In genomic region chr14:35403085-35403396, GRCh38 we compare ENCODE assay signal across 8 cellular contexts. TPM values are rescaled to one million over a fixed set of nuclear protein-coding genes. Genes with fewer than 3 reads are reported as not detected.
A peak's percentile ranks its signal among the peaks of the same experiment; 100 is the strongest.
DNase-seq lines count a peak whose midpoint lies in the region; ATAC-seq and TF ChIP-seq lines count a peak whose summit lies in the region.

No MANE protein-coding gene starts in this region.

- peaks cover 67% of the 10 kb centered on the region for H3K4me1 ChIP-seq in DOHH2 (ENCODE audit: control insufficient read depth, low read length)
- H3K4me1 ChIP-seq in colonic mucosa, result peaks cover 11% of the 10 kb centered on the region
- peaks cover 28% of the 10 kb centered on the region for H3K4me1 ChIP-seq in testis

- no peak for ATAC-seq in GM18861 (IDR thresholded peaks at IDR 0.05; ENCODE audit: unreplicated experiment)

- H3K79me2 ChIP-seq in DOHH2 (ENCODE audit: control insufficient read depth, low read length), result peaks cover 31% of the 10 kb centered on the region

- H3K36me3 ChIP-seq in DOHH2 (ENCODE audit: control insufficient read depth, low read length), result peaks cover 48% of the 10 kb centered on the region
- peaks cover 23% of the 10 kb centered on the region for H3K36me3 ChIP-seq in colonic mucosa
- H3K36me3 ChIP-seq in testis (ENCODE audit: low read depth, missing control alignments), result no peaks in the 10 kb centered on the region

- DNase-seq in T-helper 9 cell (peak; percentile 33), colonic mucosa (no peak), midbrain (lab: John Stamatoyannopoulos, UW) (peak; percentile 18), testis (no peak), OCI-M1 (lab: John Stamatoyannopoulos, UW) (no peak), putamen (ENCODE audit: low spot score) (no peak)

- H3K27ac ChIP-seq in DOHH2 (ENCODE audit: low read depth, low read length) (peak overlapping the region; percentile 76), colonic mucosa (peak overlapping the region; percentile 99), testis (peak overlapping the region; percentile 96 to 99)

- WGBS in testis, 2 donors, result 16 to 18% methylated on average over 7 of the region's 7 CpGs

- intact Hi-C loops in colonic mucosa (cut with DNase I), result loop anchor here (5.0 to 10.0 kb wide), 2 partner anchors 61 to 358 kb away; partner anchors contain the start of gene FAM177A1
- intact Hi-C loops in testis (cut with DNase I; ENCODE audit: low total_unique reads), result loop anchor here (10.0 kb wide), 1 partner anchor 188 kb away; no protein-coding TSS in a partner anchor

- H3F3A ChIP-seq in DOHH2 (ENCODE audit: control insufficient read depth, insufficient read depth), result peaks cover 35% of the 10 kb centered on the region

- H3K4me2 ChIP-seq in DOHH2 (ENCODE audit: low read length), result peak overlapping the region; percentile 99

- H3K4me3 ChIP-seq in DOHH2 (ENCODE audit: low read length) (peak overlapping the region; percentile 99), colonic mucosa (peak overlapping the region; percentile 72), testis (peak overlapping the region; percentile 92 to 96)

- TF ChIP-seq POLR2A in testis (IDR thresholded peaks at IDR 0.05), result no peak

- no peaks in the 10 kb centered on the region for H3K9me3 ChIP-seq in DOHH2 (ENCODE audit: control insufficient read depth, insufficient read depth, low read length)
- no peaks in the 10 kb centered on the region for H3K9me3 ChIP-seq in colonic mucosa
- H3K9me3 ChIP-seq in testis, result no peaks in the 10 kb centered on the region

- H4K20me1 ChIP-seq in DOHH2 (ENCODE audit: control insufficient read depth, insufficient read depth, low read depth, low read length), result peaks cover 20% of the 10 kb centered on the region

- no peaks in the 10 kb centered on the region for H3K9me2 ChIP-seq in DOHH2 (replicated peaks; ENCODE audit: control insufficient read depth, low read length)

- TF ChIP-seq CTCF in DOHH2 (IDR thresholded peaks at IDR 0.05; ENCODE audit: low read depth, low read length, poor library complexity, severe bottlenecking) (no peak), colonic mucosa (IDR thresholded peaks at IDR 0.05) (no peak), testis (IDR thresholded peaks at IDR 0.05) (no peak)

- H3K27me3 ChIP-seq in DOHH2 (ENCODE audit: control insufficient read depth, low read length) (no peaks in the 10 kb centered on the region), colonic mucosa (no peaks in the 10 kb centered on the region), testis (no peaks in the 10 kb centered on the region)

- peak overlapping the region; percentile 86 to 98 for H3K9ac ChIP-seq in colonic mucosa (ENCODE audit: low read depth in 2 of 2, low read length in 2 of 2)

RNA-seq across cellular contexts. Expression of gene NFKBIA, which starts 1.5 kb away (rescaled TPM):
- total RNA-seq in colonic mucosa, result 100 to 1,000 TPM in 1 of 2 donors, 10 to 100 TPM in 1; 78.2 to 125 TPM
- total RNA-seq in testis, result 100 to 1,000 TPM; 154 to 171 TPM
- 64.7 TPM for polyA plus RNA-seq in testis (ENCODE audit: insufficient read depth, low read depth, low replicate concordance)

Comparison
In these comparisons a context has a peak if more than half of its experiments do, and no peak if none do; other contexts are left out.
1. DNase-seq: peak in T-helper 9 cell (single experiment) and midbrain (single experiment); none in colonic mucosa (single experiment), testis (single experiment), OCI-M1 (single experiment) and putamen (single experiment).
2. Peak in every context shown above with its lines, with median percentiles within 50 percentile points of each other: H3K27ac ChIP-seq and H3K4me3 ChIP-seq.